16 cellular contexts compared by ENCODE assay signal in the genomic region with DNA sequence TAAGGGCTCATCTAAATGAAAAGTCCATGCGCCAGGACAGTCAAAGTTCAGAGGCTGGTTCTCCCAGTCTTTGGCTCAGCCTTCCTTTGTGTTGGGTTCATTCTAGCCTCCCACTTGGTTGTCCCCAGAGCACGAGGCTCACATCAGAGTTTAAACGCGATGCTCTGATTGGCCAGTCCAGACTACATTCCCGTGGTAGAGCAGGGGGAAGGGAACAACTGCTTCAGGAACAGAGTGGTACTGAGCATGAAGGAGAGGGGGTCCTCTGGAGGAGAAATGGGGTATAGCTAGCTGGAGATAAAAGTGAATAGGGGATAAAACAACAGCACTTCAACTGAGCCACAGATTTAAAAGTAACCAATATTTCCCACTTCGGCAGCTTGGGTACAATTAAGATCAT. TPM values are rescaled to one million over a fixed set of nuclear protein-coding genes. Genes with fewer than 3 reads are reported as not detected.
DNase-seq lines count a peak whose midpoint lies in the region; ATAC-seq, FAIRE-seq and TF ChIP-seq lines count a peak whose summit lies in the region.
"Had no signal": no experiment of that assay in that cellular context is flagged by ENCODE, and none has a peak within 500 bp of the region (broad histone marks: within the 10 kb centered on the region; RNA-seq: fewer than 3 reads in every experiment).

No MANE protein-coding gene starts in this region.

- no peaks in the 10 kb centered on the region for H3K79me2 ChIP-seq in astrocyte (ENCODE audit: insufficient read depth, low read length)

- H3K36me3 ChIP-seq in IMR-90 (ENCODE audit: control insufficient read depth, insufficient read depth, low read length): no peaks in the 10 kb centered on the region
- no peaks in the 10 kb centered on the region for H3K36me3 ChIP-seq in astrocyte (ENCODE audit: insufficient read depth, low read length)

- no peak for TF ChIP-seq POLR2A in IMR-90 (IDR thresholded peaks at IDR 0.05; ENCODE audit: low read depth, low read length)

- H3K9me3 ChIP-seq in IMR-90 (ENCODE audit: control insufficient read depth, insufficient read depth, low read length) (no peaks in the 10 kb centered on the region), astrocyte (ENCODE audit: insufficient read depth, low read depth, low read length) (no peaks in the 10 kb centered on the region)
- H3K9me3 ChIP-seq: testis had no signal

- peaks cover 6% of the 10 kb centered on the region; the same call in 1 of the 2 replicates for H3K9me1 ChIP-seq in IMR-90 (ENCODE audit: insufficient read depth, low read length)

- H3K56ac ChIP-seq in IMR-90 (ENCODE audit: extremely low read depth, insufficient read depth, low read length): no peak overlapping the region

- dilution Hi-C loops in IMR-90 (cut with HindIII; ENCODE audit: low sequenced_read_pairs, unreplicated experiment): no loop called here

- peak overlapping the region; percentile 50; the same call in 1 of the 3 replicates for H2BK15ac ChIP-seq in IMR-90 (ENCODE audit: low read depth, low read length)

- no CpG with 5 or more reads among the region's 6 CpGs for WGBS in IMR-90 (ENCODE audit: extremely low coverage in 2 of 2, insufficient read length in 1 of 2), 2 experiments

- H3K4me3 ChIP-seq in IMR-90 (ENCODE audit: insufficient read depth, low read depth, low read length) (no peak overlapping the region), astrocyte (ENCODE audit: insufficient read depth, low read depth, low read length) (no peak overlapping the region)
- H3K4me3 ChIP-seq: testis had no signal

- H3K27ac Mint-ChIP-seq in astrocyte (ENCODE audit: unreplicated experiment): no peak overlapping the region
- H3K27ac Mint-ChIP-seq: activated T-cell treated with anti-CD3 and anti-CD28 coated beads, Interleukin-2, amount 50 U/mL, for 72 hours; CD8-positive, alpha-beta T cell had no signal

- peak; percentile 28; the same call in 1 of the 2 replicates for TF ChIP-seq CTCF in IMR-90 (conservative IDR thresholded peaks at IDR 0.05; ENCODE audit: low read depth, low read length)
- peak; percentile 14 for TF ChIP-seq CTCF in astrocyte (IDR thresholded peaks at IDR 0.05; ENCODE audit: insufficient read depth, low read depth, low read length)

- no TSS peak for BruUV-seq in IMR-90 (replicated peaks; lab: Mats Ljungman, UMichigan)

- no peak overlapping the region for H4K8ac ChIP-seq in IMR-90 (ENCODE audit: low read depth in 2 of 2, low read length in 2 of 2)

- DNase-seq in IMR-90 (no peak), astrocyte (ENCODE audit: low read depth) (no peak), iPS-NIHi7 (ENCODE audit: extremely low spot score) (peak; percentile 79), activated gamma-delta T cell (lab: John Stamatoyannopoulos, UW) (no peak)
- no peak for DNase-seq in stimulated activated CD4-positive, alpha-beta T cell treated with anti-CD3 and anti-CD28 coated beads, Interleukin-2, amount 100 ng/mL, for 24 hours
- DNase-seq: activated CD4-positive, CD25-positive, alpha-beta regulatory T cell; activated T-cell treated with anti-CD3 and anti-CD28 coated beads, Interleukin-2, amount 50 U/mL, for 72 hours; CD8-positive, alpha-beta T cell; central memory CD4-positive, alpha-beta T cell; KG1; right cardiac atrium; SIG-M5; testis had no signal

- peak overlapping the region; percentile 36; the same call in 1 of the 2 replicates for H2AK5ac ChIP-seq in IMR-90 (ENCODE audit: low read depth, low read length)

- no peaks in the 10 kb centered on the region for H4K20me1 ChIP-seq in IMR-90 (ENCODE audit: insufficient read depth, low read length)
- no peaks in the 10 kb centered on the region for H4K20me1 ChIP-seq in astrocyte (ENCODE audit: insufficient read depth, low read length)

- H2BK5ac ChIP-seq in IMR-90 (ENCODE audit: low read depth, low read length, poor library complexity, severe bottlenecking): no peak overlapping the region

- no peak for ATAC-seq in IMR-90 (ENCODE audit: low read depth)
- ATAC-seq in activated CD4-positive, CD25-positive, alpha-beta regulatory T cell treated with anti-CD3 and anti-CD28 coated beads, Interleukin-2, amount 50 U/mL, for 24 hours: no peak
- ATAC-seq in HG02840 (IDR thresholded peaks at IDR 0.05; ENCODE audit: low FRiP score, unreplicated experiment): no peak
- ATAC-seq: activated T-cell treated with anti-CD3 and anti-CD28 coated beads, Interleukin-2, amount 50 U/mL, for 72 hours; CD8-positive, alpha-beta T cell had no signal

- H3K27ac ChIP-seq in IMR-90 (ENCODE audit: insufficient read depth, low read length) (no peak overlapping the region), astrocyte (ENCODE audit: low read depth, low read length) (no peak overlapping the region)
- H3K27ac ChIP-seq: testis had no signal

- H3K27me3 ChIP-seq in IMR-90 (ENCODE audit: control insufficient read depth, insufficient read depth, low read length): no peaks in the 10 kb centered on the region
- no peaks in the 10 kb centered on the region for H3K27me3 ChIP-seq in astrocyte (ENCODE audit: insufficient read depth, low read length)
- H3K27me3 ChIP-seq: testis had no signal

- H3K18ac ChIP-seq in IMR-90 (ENCODE audit: low read depth, low read length): no peak overlapping the region

- H3K9ac ChIP-seq in IMR-90 (ENCODE audit: low read depth, low read length) (no peak overlapping the region), astrocyte (ENCODE audit: low read length) (no peak overlapping the region)

- POLR2A ChIA-PET in IMR-90 (lab: Charles Lee; ENCODE audit: unreplicated experiment): no interaction called here

- peaks cover 1% of the 10 kb centered on the region for H3K9me3 Mint-ChIP-seq in astrocyte (ENCODE audit: unreplicated experiment)
- H3K9me3 Mint-ChIP-seq: activated T-cell treated with anti-CD3 and anti-CD28 coated beads, Interleukin-2, amount 50 U/mL, for 72 hours; CD8-positive, alpha-beta T cell had no signal

- H3K4ac ChIP-seq in IMR-90 (ENCODE audit: low read depth, low read length): no peak overlapping the region; the same call in 1 of the 2 replicates

- CTCF ChIA-PET in IMR-90 (lab: Yijun Ruan, JAX): interaction anchor here (0.6 kb wide), 1 partner anchor 17 kb away, joined by 3 read pairs; no protein-coding TSS in a partner anchor

- H2AFZ ChIP-seq in IMR-90 (replicated peaks; ENCODE audit: low read length, poor library complexity) (no peak overlapping the region), astrocyte (ENCODE audit: low read depth, low read length) (no peak overlapping the region)

- H3K4me1 ChIP-seq in IMR-90 (ENCODE audit: control insufficient read depth, insufficient read depth, low read length): peaks cover 1% of the 10 kb centered on the region; the same call in 1 of the 2 replicates
- no peaks in the 10 kb centered on the region for H3K4me1 ChIP-seq in astrocyte (ENCODE audit: insufficient read depth, low read length)
- H3K4me1 ChIP-seq: testis had no signal

- FAIRE-seq in G401.6 (lab: Jason Lieb, UNC) (peak; percentile 92), astrocyte (lab: Jason Lieb, UNC) (no peak)

- no peak overlapping the region for H3K4me2 ChIP-seq in IMR-90 (ENCODE audit: low read depth, low read length)
- H3K4me2 ChIP-seq in astrocyte (ENCODE audit: low read length): no peak overlapping the region

- intact Hi-C loops in IMR-90 (cut with micrococcal nuclease): no loop called here

- no peak overlapping the region for H3K23ac ChIP-seq in IMR-90 (ENCODE audit: low read depth, low read length)

- peaks cover 11% of the 10 kb centered on the region for H3K4me1 Mint-ChIP-seq in astrocyte (ENCODE audit: low read depth, unreplicated experiment)

- no peak overlapping the region for H2AK9ac ChIP-seq in IMR-90 (replicated peaks; ENCODE audit: low read depth, low read length, poor library complexity)

- peak overlapping the region; percentile 30; the same call in 1 of the 2 replicates for H2BK120ac ChIP-seq in IMR-90 (ENCODE audit: low read depth, low read length)

- H3K36me3 Mint-ChIP-seq in astrocyte (ENCODE audit: low read depth, unreplicated experiment): no peaks in the 10 kb centered on the region
- H3K36me3 Mint-ChIP-seq: CD8-positive, alpha-beta T cell had no signal

- no peak overlapping the region for H2BK20ac ChIP-seq in IMR-90 (ENCODE audit: low read depth, low read length)

- H4K5ac ChIP-seq in IMR-90 (ENCODE audit: low read depth, low read length): no peak overlapping the region

- H3K79me1 ChIP-seq in IMR-90 (ENCODE audit: low read depth in 1 of 2, low read length in 2 of 2): peaks cover 0 to 4% of the 10 kb centered on the region in 2 experiments; a peak in 2 of 4 replicates

- H3K4me3 Mint-ChIP-seq in astrocyte (ENCODE audit: unreplicated experiment): no peak overlapping the region
- H3K4me3 Mint-ChIP-seq: activated T-cell treated with anti-CD3 and anti-CD28 coated beads, Interleukin-2, amount 50 U/mL, for 72 hours; CD8-positive, alpha-beta T cell had no signal

- no peaks in the 10 kb centered on the region for H3K27me3 Mint-ChIP-seq in astrocyte (ENCODE audit: low read depth, unreplicated experiment)

- TF ChIP-seq RAD21 in IMR-90 (IDR thresholded peaks at IDR 0.05; ENCODE audit: low read length): peak; percentile 27; the same call in 1 of the 2 replicates

- H4K91ac ChIP-seq in IMR-90 (ENCODE audit: insufficient read depth, low read depth, low read length): no peak overlapping the region

- H3K14ac ChIP-seq in IMR-90 (replicated peaks; ENCODE audit: low read depth, low read length): 0 out of 2 replicates have a peak overlapping the region, but pooled peaks have one; percentile 19

- in situ Hi-C loops in IMR-90 (cut with MboI; ENCODE audit: low sequenced_read_pairs): no loop called here

TF ChIP-seq in IMR-90, 13 proteins besides CTCF, POLR2A, EP300 and RAD21:
- TF ChIP-seq, protein P1, sequence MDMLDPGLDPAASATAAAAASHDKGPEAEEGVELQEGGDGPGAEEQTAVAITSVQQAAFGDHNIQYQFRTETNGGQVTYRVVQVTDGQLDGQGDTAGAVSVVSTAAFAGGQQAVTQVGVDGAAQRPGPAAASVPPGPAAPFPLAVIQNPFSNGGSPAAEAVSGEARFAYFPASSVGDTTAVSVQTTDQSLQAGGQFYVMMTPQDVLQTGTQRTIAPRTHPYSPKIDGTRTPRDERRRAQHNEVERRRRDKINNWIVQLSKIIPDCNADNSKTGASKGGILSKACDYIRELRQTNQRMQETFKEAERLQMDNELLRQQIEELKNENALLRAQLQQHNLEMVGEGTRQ (IDR thresholded peaks at IDR 0.05; ENCODE audit: low read depth, low read length): no peak
- 0 out of 2 replicates have a peak, but pooled peaks have one; percentile 10 for TF ChIP-seq SMC3 (IDR thresholded peaks at IDR 0.05; ENCODE audit: low read depth, low read length)
TF ChIP-seq in IMR-90: peak in this region for 1.

RNA-seq across cellular contexts. Expression of gene ANAPC13, which starts 32.2 kb away (rescaled TPM):
- total RNA-seq in IMR-90 (2012; rRNA removed) (43.4 and 82.8 TPM in 2 replicates), astrocyte (52.5 and 61.0 TPM in 2 replicates)
- polyA plus RNA-seq in IMR-90 (2012; rRNA removed): 56.5 and 62.9 TPM in 2 replicates
- polyA plus RNA-seq in IMR-90 (2012; cell fraction: cytosol; rRNA removed): 9.9 and 21.7 TPM in 2 replicates
- polyA plus RNA-seq in IMR-90 (2012; cell fraction: nucleus; rRNA removed; ENCODE audit: low replicate concordance): 2.4 and 19.8 TPM in 2 replicates

RNA-seq across cellular contexts. Expression of gene CEP63, which starts 32.2 kb away (rescaled TPM):
- total RNA-seq in IMR-90 (2012; rRNA removed): 6.5 and 16.1 TPM in 2 replicates
- 8.8 and 9.1 TPM in 2 replicates for polyA plus RNA-seq in IMR-90 (2012; rRNA removed)
- 2.5 and 4.2 TPM in 2 replicates for polyA plus RNA-seq in IMR-90 (2012; cell fraction: cytosol; rRNA removed)
- polyA plus RNA-seq in IMR-90 (2012; cell fraction: nucleus; rRNA removed; ENCODE audit: low replicate concordance): 3.7 and 5.7 TPM in 2 replicates
- total RNA-seq in astrocyte: 20.2 and 21.3 TPM in 2 replicates
